Comparison of ENCODE assay signal across 1 cellular context in genomic region chr3:12139111-12139511, GRCh38.
TF ChIP-seq lines count a peak whose summit lies in the region.

No MANE protein-coding gene starts in this region.

TF ChIP-seq in HepG2, 621 proteins besides CTCF, POLR2A, EP300 and RAD21 (continued from another document):
- TF ChIP-seq PRDM4 (CRISPR knock-in tag; IDR thresholded peaks at IDR 0.05; ENCODE audit: borderline replicate concordance) (no peak), IRF2 (CRISPR knock-in tag; IDR thresholded peaks at IDR 0.05) (0 out of 2 replicates have a peak, but pooled peaks have one; percentile 31), SMC3 (IDR thresholded peaks at IDR 0.05; ENCODE audit: low read length) (peak; percentile 94), ZNF724P (CRISPR knock-in tag; IDR thresholded peaks at IDR 0.05; ENCODE audit: borderline replicate concordance) (no peak), ZNF18 (CRISPR knock-in tag; IDR thresholded peaks at IDR 0.05; ENCODE audit: insufficient replicate concordance) (no peak), MZF1 (CRISPR knock-in tag; IDR thresholded peaks at IDR 0.05; ENCODE audit: borderline replicate concordance) (no peak), SKI (IDR thresholded peaks at IDR 0.05; ENCODE audit: partially characterized antibody) (no peak), MAZ (IDR thresholded peaks at IDR 0.05; ENCODE audit: borderline replicate concordance, low read depth, low read length) (no peak), MAZ (CRISPR knock-in tag; IDR thresholded peaks at IDR 0.05; ENCODE audit: low read depth) (no peak), STAG1 (CRISPR knock-in tag; IDR thresholded peaks at IDR 0.05) (peak; percentile 94), TEAD3 (CRISPR knock-in tag; optimal IDR thresholded peaks at IDR 0.05; ENCODE audit: borderline replicate concordance) (peak; percentile 29), ARID5B (CRISPR knock-in tag; IDR thresholded peaks at IDR 0.05) (0 out of 2 replicates have a peak, but pooled peaks have one; percentile 22), ZNF792 (CRISPR knock-in tag; IDR thresholded peaks at IDR 0.05) (no peak)
TF ChIP-seq in HepG2: peak in this region for 5.
